In genomic region chrX:49001521-49002090, GRCh38 we compare ENCODE assay signal across 8 cellular contexts. TPM values are rescaled to one million over a fixed set of nuclear protein-coding genes. Genes with fewer than 3 reads are reported as not detected.
DNase-seq lines count a peak whose midpoint lies in the region; ATAC-seq and TF ChIP-seq lines count a peak whose summit lies in the region.

No MANE protein-coding gene starts in this region.

- H3K36me3 ChIP-seq in SK-N-MC (ENCODE audit: insufficient read depth, low read length) (no peaks in the 10 kb centered on the region; the same call in 1 of the 2 replicates), right atrium auricular region (no peaks in the 10 kb centered on the region), gastrocnemius medialis (peaks cover 0 to 14% of the 10 kb centered on the region in 2 donors)

- H3K27me3 ChIP-seq in right atrium auricular region, result no peaks in the 10 kb centered on the region
- H3K27me3 ChIP-seq in gastrocnemius medialis, result no peaks in the 10 kb centered on the region

- TF ChIP-seq CTCF in right atrium auricular region (IDR thresholded peaks at IDR 0.05) (no peak), gastrocnemius medialis (IDR thresholded peaks at IDR 0.05 in 4 of 5, conservative IDR thresholded peaks at IDR 0.05 in 1 of 5) (no peak)

- peak overlapping the region; percentile 90 for H3K9ac ChIP-seq in SK-N-MC (ENCODE audit: insufficient read length)

- peak; percentile 71 for DNase-seq in CD1c-positive myeloid dendritic cell (ENCODE audit: extremely low spot score)
- peak; percentile 20 for DNase-seq in HPDE6-E6E7 (ENCODE audit: extremely low spot score)
- no peak for DNase-seq in SK-N-MC (ENCODE audit: low read depth, low spot score)
- no peak for DNase-seq in right atrium auricular region (ENCODE audit: low spot score)
- DNase-seq in gastrocnemius medialis, result peak in 1 of 2 donors; percentile 14
- DNase-seq in NCI-H2107 (lab: John Stamatoyannopoulos, UW), result no peak

- in situ Hi-C loops in gastrocnemius medialis (cut with MboI; ENCODE audit: low sequenced_read_pairs in 4 of 4), result no loop called here

- TF ChIP-seq POLR2A in gastrocnemius medialis (IDR thresholded peaks at IDR 0.05), result no peak

- peak overlapping the region; percentile 89 for H3K4me3 ChIP-seq in SK-N-MC
- peak overlapping the region; percentile 58 to 63 for H3K4me3 ChIP-seq in right atrium auricular region
- H3K4me3 ChIP-seq in gastrocnemius medialis, result peak overlapping the region; percentile 69 to 89 (median 75)

- peak; percentile 20 for ATAC-seq in GM19438 (IDR thresholded peaks at IDR 0.05; ENCODE audit: low read depth, unreplicated experiment)
- peak in 1 of 2 donors; percentile 25 for ATAC-seq in gastrocnemius medialis

- H3K4me1 ChIP-seq in right atrium auricular region (peaks cover 0 to 7% of the 10 kb centered on the region in 2 donors), gastrocnemius medialis (peaks cover 3 to 7% of the 10 kb centered on the region in 2 donors)

- peak overlapping the region; percentile 96 for H3K27ac ChIP-seq in SK-N-MC
- H3K27ac ChIP-seq in angular gyrus (ENCODE audit: low read depth, low read length), result peak overlapping the region; percentile 99
- H3K27ac ChIP-seq in right atrium auricular region, result peak overlapping the region; percentile 60 to 66
- H3K27ac ChIP-seq in gastrocnemius medialis, result peak overlapping the region; percentile 77 to 89 (median 83)

- intact Hi-C loops in gastrocnemius medialis (cut with DNase I; ENCODE audit: low total_unique reads), result loop anchor here (1.0 to 5.0 kb wide), 2 partner anchors 42 to 104 kb away; partner anchors contain the start of genes PQBP1, TFE3 and TIMM17B

- H3K9me3 ChIP-seq in SK-N-MC (ENCODE audit: low read depth, low read length), result no peaks in the 10 kb centered on the region
- H3K9me3 ChIP-seq in right atrium auricular region, result no peaks in the 10 kb centered on the region
- no peaks in the 10 kb centered on the region for H3K9me3 ChIP-seq in gastrocnemius medialis

RNA-seq across cellular contexts. Expression of gene GRIPAP1, which starts 0.5 kb away (rescaled TPM):
- total RNA-seq in right atrium auricular region, result 10 to 100 TPM in 1 of 2 donors, 1 to 10 TPM in 1; 9.6 to 16.0 TPM
- 10 to 100 TPM in 2 of 4 donors, 1 to 10 TPM in 2; 8.6 to 19.3 (median 10.1) TPM for total RNA-seq in gastrocnemius medialis

RNA-seq across cellular contexts. Expression of gene KCND1, which starts 30.0 kb away (rescaled TPM):
- total RNA-seq in right atrium auricular region (1 to 10 TPM; 1.3 to 1.5 TPM), gastrocnemius medialis (1 to 10 TPM in 1 of 4 donors, under 1 TPM in 3; 0.09 to 1.2 (median 0.77) TPM)

RNA-seq across cellular contexts. Expression of gene TFE3, which starts 41.6 kb away (rescaled TPM):
- 10 to 100 TPM; 25.8 to 60.3 TPM for total RNA-seq in right atrium auricular region
- total RNA-seq in gastrocnemius medialis, result 10 to 100 TPM; 29.3 to 44.5 (median 34.7) TPM

RNA-seq across cellular contexts. Expression of gene OTUD5, which starts 44.2 kb away (rescaled TPM):
- total RNA-seq in right atrium auricular region (10 to 100 TPM; 15.4 to 23.9 TPM), gastrocnemius medialis (10 to 100 TPM; 22.2 to 32.2 (median 28.5) TPM)

RNA-seq across cellular contexts. Expression of gene CCDC120, which starts 57.2 kb away (rescaled TPM):
- total RNA-seq in right atrium auricular region, result 1 to 10 TPM; 1.3 to 2.2 TPM
- under 1 TPM; 0.07 to 0.55 (median 0.40) TPM for total RNA-seq in gastrocnemius medialis

Comparison
In these comparisons a context has a peak if more than half of its experiments do, and no peak if none do; other contexts are left out.
1. DNase-seq: peak in CD1c-positive myeloid dendritic cell (single experiment) and HPDE6-E6E7 (single experiment); none in SK-N-MC (single experiment), right atrium auricular region (single experiment) and NCI-H2107 (single experiment).
2. Peak in every context shown above with its lines, with median percentiles within 50 percentile points of each other: H3K27ac ChIP-seq and H3K4me3 ChIP-seq.